ENCODE assay signal across 26 cellular contexts in genomic region chr1:85936470-85936869, GRCh38.
DNase-seq lines count a peak whose midpoint lies in the region; ATAC-seq, FAIRE-seq and TF ChIP-seq lines count a peak whose summit lies in the region.
"Had no signal": no experiment of that assay in that cellular context is flagged by ENCODE, and none has a peak within 500 bp of the region (broad histone marks: within the 10 kb centered on the region; RNA-seq: fewer than 3 reads in every experiment).

No MANE protein-coding gene starts in this region.

- H3K27ac ChIP-seq in right lobe of liver (no peak overlapping the region), HepG2 (ENCODE audit: extremely low read length, insufficient read depth, low read length) (no peak overlapping the region), right cardiac atrium (ENCODE audit: low read length) (no peak overlapping the region)
- no peak overlapping the region for H3K27ac ChIP-seq in CD8-positive, alpha-beta T cell (ENCODE audit: low read depth, low read length)
- H3K27ac ChIP-seq: BLaER1, Peyer's patch, SJCRH30 had no signal

- TF ChIP-seq POLR2A in right lobe of liver (IDR thresholded peaks at IDR 0.05) (no peak), HepG2 (IDR thresholded peaks at IDR 0.05; ENCODE audit: insufficient read depth in 1 of 2, low read depth in 2 of 2, low read length in 2 of 2) (no peak)

- TF ChIP-seq EP300 in HepG2 (IDR thresholded peaks at IDR 0.05; ENCODE audit: low read depth in 2 of 2, low read length in 2 of 2) = no peak
- no peak for TF ChIP-seq EP300 in HepG2 (CRISPR knock-in tag; IDR thresholded peaks at IDR 0.05; ENCODE audit: borderline replicate concordance)

- DNase-seq in right lobe of liver (peak; percentile 38 to 75 (median 59)), HepG2 (ENCODE audit: low spot score) (no peak), right cardiac atrium (peak; percentile 73 to 85 (median 73)), sciatic nerve (ENCODE audit: low spot score) (no peak), GOT3 (lab: John Stamatoyannopoulos, UW) (no peak)
- DNase-seq in CD8-positive, alpha-beta T cell = no peak
- DNase-seq: CD4-positive, alpha-beta T cell; COR-L47; DMS53; Karpas-422; NCI-H1092; NCI-H1417 treated with DMSO at 0.1 percent for 48 hours; NCI-H1694 treated with DMSO at 0.1 percent for 48 hours; NCI-H2081; NCI-H2227 treated with DMSO at 0.1 percent for 48 hours; NCI-H510A; NCI-H69; OCI-M1; Peyer's patch; SJCRH30 had no signal

- H3K9ac ChIP-seq in HepG2 (ENCODE audit: insufficient read depth, low read depth, low read length) = no peak overlapping the region
- H3K9ac ChIP-seq: BLaER1 had no signal

- no peak for TF ChIP-seq RAD21 in HepG2 (CRISPR knock-in tag; IDR thresholded peaks at IDR 0.05)

- H3K4me3 Mint-ChIP-seq in CD8-positive, alpha-beta T cell = no peak overlapping the region
- H3K4me3 Mint-ChIP-seq: CD4-positive, alpha-beta T cell had no signal

- H3K9me3 ChIP-seq in right lobe of liver (no peaks in the 10 kb centered on the region), HepG2 (ENCODE audit: low read length) (no peaks in the 10 kb centered on the region), right cardiac atrium (ENCODE audit: control insufficient read depth, low read length) (no peaks in the 10 kb centered on the region)
- H3K9me3 ChIP-seq in CD8-positive, alpha-beta T cell (ENCODE audit: low read length) = no peaks in the 10 kb centered on the region
- H3K9me3 ChIP-seq: BLaER1, Peyer's patch, SJCRH30 had no signal

- no peak overlapping the region for H2AFZ ChIP-seq in HepG2 (ENCODE audit: low read length)

- H3K27me3 ChIP-seq in right lobe of liver (no peaks in the 10 kb centered on the region), HepG2 (ENCODE audit: control insufficient read depth in 1 of 2, insufficient read depth in 2 of 2, low read length in 2 of 2) (no peaks in the 10 kb centered on the region), right cardiac atrium (ENCODE audit: control insufficient read depth, insufficient read depth) (no peaks in the 10 kb centered on the region)
- H3K27me3 ChIP-seq in CD8-positive, alpha-beta T cell (ENCODE audit: insufficient read depth, low read length) = no peaks in the 10 kb centered on the region
- H3K27me3 ChIP-seq: BLaER1, Peyer's patch, SJCRH30 had no signal

- no peak overlapping the region for H3K4me3 ChIP-seq in right lobe of liver
- no peak overlapping the region for H3K4me3 ChIP-seq in HepG2 (replicated peaks in 1 of 3; ENCODE audit: insufficient read depth in 1 of 3, low read depth in 2 of 3, low read length in 3 of 3)
- H3K4me3 ChIP-seq in right cardiac atrium (ENCODE audit: low read length) = no peak overlapping the region
- H3K4me3 ChIP-seq in CD8-positive, alpha-beta T cell (ENCODE audit: low read depth, low read length) = no peak overlapping the region
- H3K4me3 ChIP-seq: BLaER1, Peyer's patch, SJCRH30 had no signal

- no peaks in the 10 kb centered on the region for H3K4me1 Mint-ChIP-seq in CD8-positive, alpha-beta T cell (ENCODE audit: low read depth)

- H4K20me1 ChIP-seq in HepG2 (ENCODE audit: insufficient read depth, low read length) = no peaks in the 10 kb centered on the region
- H4K20me1 ChIP-seq: BLaER1 had no signal

- POLR2A ChIA-PET in HepG2 (lab: Yijun Ruan, JAX) = no interaction called here
- POLR2A ChIA-PET in CD8-positive, alpha-beta T cell (lab: Charles Lee) = no interaction called here

- H3K36me3 ChIP-seq in right lobe of liver (no peaks in the 10 kb centered on the region), HepG2 (replicated peaks in 1 of 2; ENCODE audit: control insufficient read depth in 1 of 2, insufficient read depth in 2 of 2, low read length in 2 of 2) (no peaks in the 10 kb centered on the region)
- no peaks in the 10 kb centered on the region for H3K36me3 ChIP-seq in CD8-positive, alpha-beta T cell (ENCODE audit: insufficient read depth, low read length)
- H3K36me3 ChIP-seq: BLaER1, Peyer's patch, SJCRH30 had no signal

- H3K36me3 Mint-ChIP-seq in CD8-positive, alpha-beta T cell = no peaks in the 10 kb centered on the region

- ATAC-seq in right lobe of liver = peak; percentile 68 to 91 (median 84)
- no peak for ATAC-seq in HepG2
- peak; percentile 82 to 93 for ATAC-seq in right cardiac atrium
- ATAC-seq in sciatic nerve = peak; percentile 87
- no peak for ATAC-seq in GM19397 (IDR thresholded peaks at IDR 0.05; ENCODE audit: unreplicated experiment)
- no peak for ATAC-seq in CD8-positive, alpha-beta T cell
- ATAC-seq: HCT116, SK-N-SH treated with all-trans-retinoic acid at 6 μM for 48 hours had no signal

- CTCF ChIA-PET in HepG2 (lab: Yijun Ruan, JAX; ENCODE audit: low intra/inter-chr PET ratio, low total read pairs) = no interaction called here
- CTCF ChIA-PET in CD8-positive, alpha-beta T cell (lab: Charles Lee) = no interaction called here

- no peak overlapping the region for H3K27ac Mint-ChIP-seq in CD8-positive, alpha-beta T cell
- H3K27ac Mint-ChIP-seq: CD4-positive, alpha-beta T cell had no signal

- no peaks in the 10 kb centered on the region for H3K27me3 Mint-ChIP-seq in CD8-positive, alpha-beta T cell (ENCODE audit: low read depth)
- H3K27me3 Mint-ChIP-seq: CD4-positive, alpha-beta T cell had no signal

- no peak for TF ChIP-seq CTCF in right lobe of liver (IDR thresholded peaks at IDR 0.05)
- no peak for TF ChIP-seq CTCF in HepG2 (CRISPR knock-in tag; IDR thresholded peaks at IDR 0.05)
- TF ChIP-seq CTCF in CD8-positive, alpha-beta T cell (IDR thresholded peaks at IDR 0.05) = no peak

- no peak overlapping the region for H3K4me2 ChIP-seq in HepG2 (ENCODE audit: low read depth, low read length)
- H3K4me2 ChIP-seq: BLaER1 had no signal

- H3K79me2 ChIP-seq in HepG2 (ENCODE audit: insufficient read depth, low read length) = no peaks in the 10 kb centered on the region

- intact Hi-C loops in right lobe of liver (cut with DNase I) = no loop called here
- intact Hi-C loops in HepG2 (cut with micrococcal nuclease; ENCODE audit: unreplicated experiment) = no loop called here
- intact Hi-C loops in right cardiac atrium (cut with DNase I) = no loop called here
- intact Hi-C loops in sciatic nerve (cut with DNase I) = no loop called here
- intact Hi-C loops in CD8-positive, alpha-beta T cell (cut with DNase I, micrococcal nuclease) = no loop called here

- peaks cover 0 to 4% (median 0%) of the 10 kb centered on the region in 4 donors for H3K4me1 ChIP-seq in right lobe of liver
- H3K4me1 ChIP-seq in HepG2 (ENCODE audit: insufficient read depth, low read length) = no peaks in the 10 kb centered on the region
- H3K4me1 ChIP-seq in right cardiac atrium (ENCODE audit: control insufficient read depth, insufficient read depth, low read length) = no peaks in the 10 kb centered on the region
- H3K4me1 ChIP-seq in CD8-positive, alpha-beta T cell (ENCODE audit: insufficient read depth, low read length) = no peaks in the 10 kb centered on the region
- H3K4me1 ChIP-seq: BLaER1, Peyer's patch, SJCRH30 had no signal

- WGBS in right lobe of liver (ENCODE audit: insufficient coverage, low coverage, low lambda C conversion rate, missing lambda C conversion rate) = 12% methylated on average over 1 of the region's 2 CpGs
- WGBS in HepG2 (ENCODE audit: low lambda C conversion rate) = 5% methylated on average over 2 of the region's 2 CpGs
- WGBS in right cardiac atrium = 62% methylated on average over 2 of the region's 2 CpGs

- in situ Hi-C loops in HepG2 (cut with HindIII; ENCODE audit: extremely low pct_ligation_motif_present, low pct_unique_long_range_greater_than_20kb) = no loop called here

- BruUV-seq in HepG2 (replicated peaks; lab: Mats Ljungman, UMichigan) = no TSS peak

- FAIRE-seq in HepG2 (lab: Jason Lieb, UNC) = no peak
- FAIRE-seq: GM18507, H1 had no signal

- no peaks in the 10 kb centered on the region for H3K9me3 Mint-ChIP-seq in CD8-positive, alpha-beta T cell
- H3K9me3 Mint-ChIP-seq: CD4-positive, alpha-beta T cell had no signal

TF ChIP-seq in HepG2, 621 proteins besides CTCF, POLR2A, EP300 and RAD21 (continues in another document):
- TF ChIP-seq SRSF4 (IDR thresholded peaks at IDR 0.05; ENCODE audit: low read depth, low read length, poor library complexity, severe bottlenecking) (no peak), SAP130 (CRISPR knock-in tag; IDR thresholded peaks at IDR 0.05; ENCODE audit: low read depth) (no peak), AFF4 (CRISPR knock-in tag; IDR thresholded peaks at IDR 0.05) (no peak), ZBTB43 (CRISPR knock-in tag; conservative IDR thresholded peaks at IDR 0.05) (no peak), SRSF1 (optimal IDR thresholded peaks at IDR 0.05; ENCODE audit: low read depth, low read length) (no peak)

Comparison
In these comparisons a context has a peak if more than half of its experiments do, and no peak if none do; other contexts are left out.
1. ATAC-seq: peak in right lobe of liver (4 of 4), right cardiac atrium (2 of 2) and sciatic nerve (single experiment); none in HepG2 (single experiment), GM19397 (single experiment) and CD8-positive, alpha-beta T cell (single experiment).
2. DNase-seq: peak in right lobe of liver (3 of 3) and right cardiac atrium (3 of 3); none in HepG2 (single experiment), sciatic nerve (single experiment), GOT3 (single experiment) and CD8-positive, alpha-beta T cell (0 of 7).